ENCODE assay signal across 8 cellular contexts in the genomic region with DNA sequence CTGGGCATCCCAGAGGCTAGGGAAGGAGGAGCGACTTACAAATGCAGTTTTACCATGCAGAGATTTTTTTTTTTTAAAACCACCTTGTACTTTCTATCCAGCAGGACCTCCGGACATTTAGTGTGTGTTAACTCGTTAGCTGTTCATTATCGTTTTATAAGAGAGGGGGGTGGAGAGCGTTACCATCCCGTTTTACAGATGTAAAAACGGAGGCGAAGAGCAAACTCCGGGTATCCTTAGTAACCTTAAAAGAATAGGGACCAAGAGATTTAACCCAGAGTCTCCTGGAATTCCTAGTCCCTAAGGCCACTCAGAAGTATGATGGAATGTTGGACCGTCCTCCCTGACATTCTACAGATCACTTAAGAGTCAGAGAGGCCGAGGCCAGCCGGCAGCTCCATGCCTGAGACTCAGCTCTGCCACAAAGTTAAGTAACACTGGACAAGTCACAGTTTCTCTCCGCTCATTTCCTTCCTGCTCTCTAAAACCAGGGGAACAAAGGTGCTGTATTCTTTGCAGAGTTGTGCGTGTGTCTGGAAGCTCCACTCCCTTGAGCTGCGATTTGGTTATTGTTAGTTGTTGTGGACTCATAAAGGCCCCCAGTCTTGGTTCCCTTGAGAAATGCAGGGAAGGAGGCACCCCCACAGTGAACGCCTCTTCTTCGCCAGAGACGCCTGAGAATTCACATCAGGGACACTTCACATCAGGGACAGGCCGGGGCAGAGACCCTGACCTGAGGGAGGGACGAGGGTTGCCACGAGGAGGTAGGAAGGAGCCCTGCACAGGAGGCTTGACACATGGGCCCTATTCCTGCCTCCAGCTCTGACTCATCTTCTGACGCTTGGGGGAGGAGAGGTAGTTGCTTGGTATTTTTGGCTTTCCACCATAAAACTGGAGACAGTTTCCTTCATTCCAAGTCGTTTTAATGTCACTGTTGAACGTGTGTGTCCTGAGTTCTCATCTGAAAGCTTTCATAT. TPM values are rescaled to one million over a fixed set of nuclear protein-coding genes. Genes with fewer than 3 reads are reported as not detected.
A peak's percentile ranks its signal among the peaks of the same experiment; 100 is the strongest.
DNase-seq lines count a peak whose midpoint lies in the region; ATAC-seq and TF ChIP-seq lines count a peak whose summit lies in the region.

No MANE protein-coding gene starts in this region.

- H3K27ac Mint-ChIP-seq in GM23338, result peak overlapping the region; percentile 43; the same call in 1 of the 2 replicates
- H3K27ac Mint-ChIP-seq in stimulated activated effector memory CD8-positive, alpha-beta T cell treated with anti-CD3 and anti-CD28 coated beads, Interleukin-12 subunit alpha, Interleukin-12 subunit beta, amount 100 ng/mL, for 72 hours, result peak overlapping the region; percentile 84

- peak overlapping the region; percentile 87 for H3K4me3 Mint-ChIP-seq in GM23338
- peak overlapping the region; percentile 91 for H3K4me3 Mint-ChIP-seq in stimulated activated effector memory CD8-positive, alpha-beta T cell treated with anti-CD3 and anti-CD28 coated beads, Interleukin-12 subunit alpha, Interleukin-12 subunit beta, amount 100 ng/mL, for 72 hours

- peaks cover 8% of the 10 kb centered on the region for H3F3A ChIP-seq in GM23338 (replicated peaks; ENCODE audit: low read depth)

- H3K27ac ChIP-seq in GM23338 (ENCODE audit: low read depth), result no peak overlapping the region

- peaks cover 41% of the 10 kb centered on the region for H3K4me1 Mint-ChIP-seq in GM23338
- peaks cover 33% of the 10 kb centered on the region for H3K4me1 Mint-ChIP-seq in stimulated activated effector memory CD8-positive, alpha-beta T cell treated with anti-CD3 and anti-CD28 coated beads, Interleukin-12 subunit alpha, Interleukin-12 subunit beta, amount 100 ng/mL, for 72 hours

- H3K4me1 ChIP-seq in GM23338 (ENCODE audit: insufficient read depth), result peaks cover 40% of the 10 kb centered on the region

- peaks cover 14% of the 10 kb centered on the region for H4K20me1 ChIP-seq in GM23338 (replicated peaks; ENCODE audit: insufficient read depth)

- H3K36me3 ChIP-seq in GM23338 (ENCODE audit: insufficient read depth), result no peaks in the 10 kb centered on the region
- no peaks in the 10 kb centered on the region for H3K36me3 ChIP-seq in kidney epithelial cell (ENCODE audit: control insufficient read depth, insufficient read depth, low read length)

- H3K4me2 ChIP-seq in GM23338, result peak overlapping the region; percentile 97

- H3K27me3 Mint-ChIP-seq in GM23338 (ENCODE audit: insufficient read depth, low read depth, poor library complexity), result peaks cover 8% of the 10 kb centered on the region

- peaks cover 51% of the 10 kb centered on the region for H3K79me2 ChIP-seq in GM23338 (replicated peaks; ENCODE audit: insufficient read depth)

- H3K4me3 ChIP-seq in GM23338 (peak overlapping the region; percentile 86), kidney epithelial cell (ENCODE audit: low read depth, low read length) (peak overlapping the region; percentile 57)

- H3K9me2 ChIP-seq in GM23338 (ENCODE audit: insufficient read depth), result no peaks in the 10 kb centered on the region

- TF ChIP-seq CTCF in GM23338 (conservative IDR thresholded peaks at IDR 0.05; ENCODE audit: low read depth in 2 of 2) (no peak), kidney epithelial cell (IDR thresholded peaks at IDR 0.05; ENCODE audit: insufficient read depth, low read length, poor library complexity, severe bottlenecking) (no peak)

- no peaks in the 10 kb centered on the region; the same call in 2 of the 3 replicates for H3K9me3 Mint-ChIP-seq in GM23338
- no peaks in the 10 kb centered on the region for H3K9me3 Mint-ChIP-seq in stimulated activated effector memory CD8-positive, alpha-beta T cell treated with anti-CD3 and anti-CD28 coated beads, Interleukin-12 subunit alpha, Interleukin-12 subunit beta, amount 100 ng/mL, for 72 hours

- H2AFZ ChIP-seq in GM23338, result 0 out of 2 replicates have a peak overlapping the region, but pooled peaks have one; percentile 80

- DNase-seq in AG08395 (ENCODE audit: low spot score), result peak; percentile 83
- DNase-seq in GM23338 (ENCODE audit: low spot score), result peak; percentile 69
- peak; percentile 30 for DNase-seq in SK-N-DZ (ENCODE audit: low spot score)
- DNase-seq in cerebellar cortex (ENCODE audit: low spot score), result peak; percentile 65
- peak; percentile 65 for DNase-seq in kidney epithelial cell (ENCODE audit: low read depth)
- DNase-seq in stimulated activated effector memory CD8-positive, alpha-beta T cell treated with anti-CD3 and anti-CD28 coated beads, Interleukin-12 subunit alpha, Interleukin-12 subunit beta, amount 100 ng/mL, for 72 hours (ENCODE audit: low spot score in 2 of 2), result peak; percentile 4 to 53

- H3K27me3 ChIP-seq in GM23338 (ENCODE audit: insufficient read depth) (0 out of 2 replicates have a peak, but pooled peaks cover 5% of the 10 kb centered on the region), kidney epithelial cell (ENCODE audit: control insufficient read depth, insufficient read depth, low read length) (no peaks in the 10 kb centered on the region)

- no peaks in the 10 kb centered on the region; the same call in 2 of the 3 replicates for H3K36me3 Mint-ChIP-seq in GM23338 (ENCODE audit: low read depth)
- no peaks in the 10 kb centered on the region for H3K36me3 Mint-ChIP-seq in stimulated activated effector memory CD8-positive, alpha-beta T cell treated with anti-CD3 and anti-CD28 coated beads, Interleukin-12 subunit alpha, Interleukin-12 subunit beta, amount 100 ng/mL, for 72 hours

- ATAC-seq in GM23338, result peak; percentile 5; the same call in 2 of the 3 replicates
- ATAC-seq in stimulated activated effector memory CD8-positive, alpha-beta T cell treated with anti-CD3 and anti-CD28 coated beads, Interleukin-12 subunit alpha, Interleukin-12 subunit beta, amount 100 ng/mL, for 72 hours, result peak; percentile 6
- no peak for ATAC-seq in GM21515 (IDR thresholded peaks at IDR 0.05; ENCODE audit: unreplicated experiment)
- no peak for ATAC-seq in HG03521 (IDR thresholded peaks at IDR 0.05; ENCODE audit: unreplicated experiment)

TF ChIP-seq in GM23338, 12 proteins besides CTCF, POLR2A, EP300 and RAD21 (continues in another document):
- TF ChIP-seq EZH2phosphoT487 (IDR thresholded peaks at IDR 0.05; ENCODE audit: unreplicated experiment) (no peak), CREB1 (CRISPR knock-in tag; IDR thresholded peaks at IDR 0.05; ENCODE audit: low read depth) (no peak), EZH2 (IDR thresholded peaks at IDR 0.05; ENCODE audit: low read depth, unreplicated experiment) (no peak)
- TF ChIP-seq, protein P1, sequence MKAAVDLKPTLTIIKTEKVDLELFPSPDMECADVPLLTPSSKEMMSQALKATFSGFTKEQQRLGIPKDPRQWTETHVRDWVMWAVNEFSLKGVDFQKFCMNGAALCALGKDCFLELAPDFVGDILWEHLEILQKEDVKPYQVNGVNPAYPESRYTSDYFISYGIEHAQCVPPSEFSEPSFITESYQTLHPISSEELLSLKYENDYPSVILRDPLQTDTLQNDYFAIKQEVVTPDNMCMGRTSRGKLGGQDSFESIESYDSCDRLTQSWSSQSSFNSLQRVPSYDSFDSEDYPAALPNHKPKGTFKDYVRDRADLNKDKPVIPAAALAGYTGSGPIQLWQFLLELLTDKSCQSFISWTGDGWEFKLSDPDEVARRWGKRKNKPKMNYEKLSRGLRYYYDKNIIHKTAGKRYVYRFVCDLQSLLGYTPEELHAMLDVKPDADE (IDR thresholded peaks at IDR 0.05), result no peak

RNA-seq across cellular contexts. Expression of a gene that starts 1.2 kb away (rescaled TPM):
- total RNA-seq in GM23338 (2014; rRNA removed; shearing (Covaris generic)), result 38.7 and 41.2 TPM in 2 replicates
- 34.3 and 36.7 TPM in 2 replicates for polyA plus RNA-seq in GM23338 (2016; fragmentation: Nextera tagmentation; extraction: Ambion mirVana)
- 28.4 and 29.4 TPM in 2 replicates for polyA plus RNA-seq in SK-N-DZ (2014; cell fraction: cytosol; rRNA removed)
- polyA plus RNA-seq in SK-N-DZ (2014; cell fraction: nucleus; rRNA removed), result 9.5 and 13.2 TPM in 2 replicates
- total RNA-seq in kidney epithelial cell, result 42.1 and 45.5 TPM in 2 replicates

Comparison
In these comparisons a context has a peak if more than half of its experiments do, and no peak if none do; other contexts are left out.
1. DNase-seq: peak in every context shown above with its lines; median percentile 83 in AG08395; 69 in GM23338; 65 in cerebellar cortex; 65 in kidney epithelial cell; 30 in SK-N-DZ; 28 in stimulated activated effector memory CD8-positive, alpha-beta T cell treated with anti-CD3 and anti-CD28 coated beads, Interleukin-12 subunit alpha, Interleukin-12 subunit beta, amount 100 ng/mL, for 72 hours.
2. ATAC-seq: peak in GM23338 (single experiment) and stimulated activated effector memory CD8-positive, alpha-beta T cell treated with anti-CD3 and anti-CD28 coated beads, Interleukin-12 subunit alpha, Interleukin-12 subunit beta, amount 100 ng/mL, for 72 hours (single experiment); none in GM21515 (single experiment) and HG03521 (single experiment).